In genomic region chr5:120985526-120985925, GRCh38 we compare ENCODE assay signal across 36 cellular contexts.
"Had no signal": no experiment of that assay in that cellular context is flagged by ENCODE, and none has a peak within 500 bp of the region (broad histone marks: within the 10 kb centered on the region; RNA-seq: fewer than 3 reads in every experiment).

No MANE protein-coding gene starts in this region.

- H3K27me3 ChIP-seq: ascending aorta, cardiac muscle cell had no signal

- FAIRE-seq: bronchial epithelial cell, TTC549 had no signal

- H3K36me3 ChIP-seq: ascending aorta, cardiac muscle cell had no signal

- H3K4me3 ChIP-seq: ascending aorta, cardiac muscle cell had no signal

- H3K9me3 Mint-ChIP-seq: activated B cell treated with CpG ODN at 0.5 μM for 24 hours; activated CD4-positive, alpha-beta T cell treated with anti-CD3 and anti-CD28 coated beads, Interleukin-2, amount 10 ng/mL, durations not matched to agents 24 days and 14 days; activated CD8-positive, alpha-beta T cell treated with anti-CD3 and anti-CD28 coated beads for 36 hours; activated naive CD4-positive, alpha-beta T cell treated with anti-CD3 and anti-CD28 coated beads, Interleukin-2, amount 10 ng/mL, durations not matched to agents 7 days and 5 days; activated naive CD4-positive, alpha-beta T cell treated with anti-CD3 and anti-CD28 coated beads, Interleukin-2, amount 50 U/mL, for 24 hours; activated naive CD8-positive, alpha-beta T cell treated with anti-CD3 and anti-CD28 coated beads, Interleukin-2, amount 10 ng/mL, durations not matched to agents 7 days and 5 days; activated T-cell treated with anti-CD3 and anti-CD28 coated beads, Interleukin-2, amount 50 U/mL, for 4 hours; activated T-helper 1 cell treated with anti-CD3 and anti-CD28 coated beads, Interleukin-12 subunit alpha, Interleukin-12 subunit beta, Interleukin-2, Interleukin-4 antibody, amounts not matched to agents 30 ng/mL and 10 ng/mL and 1 ng/mL, durations not matched to agents 14 hours and 24 hours and 36 hours; activated T-helper 17 cell treated with anti-CD3 and anti-CD28 coated beads, Interleukin-2, amount 50 U/mL, for 72 hours; brain; T-helper 1 cell treated with Interleukin-12 subunit alpha and Interleukin-12 subunit beta and Interleukin-4 antibody, amounts not matched to agents 30 μg/mL and 1 μg/mL, for 36 hours; T-helper 2 cell treated with Interferon-gamma antibody and Interleukin-4, amounts not matched to agents 5 μg/mL and 100 μg/mL, for 36 hours had no signal

- H3K4me3 Mint-ChIP-seq: activated B cell treated with CpG ODN at 0.5 μM for 24 hours; activated CD4-positive, alpha-beta memory T cell treated with anti-CD3 and anti-CD28 coated beads for 36 hours; activated CD4-positive, alpha-beta T cell treated with anti-CD3 and anti-CD28 coated beads, Interleukin-2, amount 10 ng/mL, durations not matched to agents 24 days and 14 days; activated CD8-positive, alpha-beta T cell treated with anti-CD3 and anti-CD28 coated beads for 36 hours; activated naive CD4-positive, alpha-beta T cell treated with anti-CD3 and anti-CD28 coated beads, Interleukin-2, amount 10 ng/mL, durations not matched to agents 7 days and 5 days; activated naive CD4-positive, alpha-beta T cell treated with anti-CD3 and anti-CD28 coated beads, Interleukin-2, amount 50 U/mL, for 24 hours; activated naive CD8-positive, alpha-beta T cell; activated naive CD8-positive, alpha-beta T cell treated with anti-CD3 and anti-CD28 coated beads, Interleukin-2, amount 10 ng/mL, durations not matched to agents 7 days and 5 days; activated naive CD8-positive, alpha-beta T cell treated with anti-CD3 and anti-CD28 coated beads, Interleukin-2, amount 50 U/mL, for 24 hours; activated T-cell treated with anti-CD3 and anti-CD28 coated beads, Interleukin-2, amount 50 U/mL, for 4 hours; activated T-cell treated with anti-CD3 and anti-CD28 coated beads, Interleukin-2, amount 50 U/mL, for 72 hours; activated T-helper 1 cell treated with anti-CD3 and anti-CD28 coated beads, Interleukin-12 subunit alpha, Interleukin-12 subunit beta, Interleukin-2, Interleukin-4 antibody, amounts not matched to agents 30 ng/mL and 10 ng/mL and 1 ng/mL, durations not matched to agents 14 hours and 24 hours and 36 hours; activated T-helper 17 cell treated with anti-CD3 and anti-CD28 coated beads, Interleukin-2, amount 50 U/mL, for 72 hours; brain; central memory CD8-positive, alpha-beta T cell; T-helper 1 cell treated with Interleukin-12 subunit alpha and Interleukin-12 subunit beta and Interleukin-4 antibody, amounts not matched to agents 30 μg/mL and 1 μg/mL, for 36 hours; T-helper 2 cell treated with Interferon-gamma antibody and Interleukin-4, amounts not matched to agents 5 μg/mL and 100 μg/mL, for 36 hours had no signal

- H3K4me1 ChIP-seq: ascending aorta had no signal

- H3K36me3 Mint-ChIP-seq: activated CD4-positive, alpha-beta memory T cell treated with anti-CD3 and anti-CD28 coated beads for 36 hours; activated naive CD4-positive, alpha-beta T cell treated with anti-CD3 and anti-CD28 coated beads, Interleukin-2, amount 10 ng/mL, durations not matched to agents 7 days and 5 days; activated naive CD4-positive, alpha-beta T cell treated with anti-CD3 and anti-CD28 coated beads, Interleukin-2, amount 50 U/mL, for 24 hours; activated naive CD8-positive, alpha-beta T cell; activated naive CD8-positive, alpha-beta T cell treated with anti-CD3 and anti-CD28 coated beads, Interleukin-2, amount 10 ng/mL, durations not matched to agents 7 days and 5 days; brain had no signal

- H3K27ac Mint-ChIP-seq: activated B cell treated with CpG ODN at 0.5 μM for 24 hours; activated CD4-positive, alpha-beta memory T cell treated with anti-CD3 and anti-CD28 coated beads for 36 hours; activated CD4-positive, alpha-beta T cell treated with anti-CD3 and anti-CD28 coated beads, Interleukin-2, amount 10 ng/mL, durations not matched to agents 24 days and 14 days; activated CD8-positive, alpha-beta T cell treated with anti-CD3 and anti-CD28 coated beads for 36 hours; activated naive CD4-positive, alpha-beta T cell treated with anti-CD3 and anti-CD28 coated beads, Interleukin-2, amount 10 ng/mL, durations not matched to agents 7 days and 5 days; activated naive CD4-positive, alpha-beta T cell treated with anti-CD3 and anti-CD28 coated beads, Interleukin-2, amount 50 U/mL, for 24 hours; activated naive CD8-positive, alpha-beta T cell; activated naive CD8-positive, alpha-beta T cell treated with anti-CD3 and anti-CD28 coated beads, Interleukin-2, amount 10 ng/mL, durations not matched to agents 7 days and 5 days; activated naive CD8-positive, alpha-beta T cell treated with anti-CD3 and anti-CD28 coated beads, Interleukin-2, amount 50 U/mL, for 24 hours; activated T-cell treated with anti-CD3 and anti-CD28 coated beads, Interleukin-2, amount 50 U/mL, for 72 hours; activated T-helper 1 cell treated with anti-CD3 and anti-CD28 coated beads, Interleukin-12 subunit alpha, Interleukin-12 subunit beta, Interleukin-2, Interleukin-4 antibody, amounts not matched to agents 30 ng/mL and 10 ng/mL and 1 ng/mL, durations not matched to agents 14 hours and 24 hours and 36 hours; activated T-helper 17 cell treated with anti-CD3 and anti-CD28 coated beads, Interleukin-2, amount 50 U/mL, for 72 hours; brain; T-helper 1 cell treated with Interleukin-12 subunit alpha and Interleukin-12 subunit beta and Interleukin-4 antibody, amounts not matched to agents 30 μg/mL and 1 μg/mL, for 36 hours; T-helper 2 cell treated with Interferon-gamma antibody and Interleukin-4, amounts not matched to agents 5 μg/mL and 100 μg/mL, for 36 hours had no signal

- H3K9me3 ChIP-seq: ascending aorta had no signal

- ATAC-seq: activated CD8-positive, alpha-beta T cell treated with anti-CD3 and anti-CD28 coated beads for 36 hours; activated naive CD8-positive, alpha-beta T cell treated with anti-CD3 and anti-CD28 coated beads, Interleukin-2, amount 50 U/mL, for 24 hours; activated T-cell treated with anti-CD3 and anti-CD28 coated beads, Interleukin-2, amount 50 U/mL, for 4 hours; activated T-cell treated with anti-CD3 and anti-CD28 coated beads, Interleukin-2, amount 50 U/mL, for 72 hours; activated T-helper 17 cell treated with anti-CD3 and anti-CD28 coated beads, Interleukin-2, amount 50 U/mL, for 72 hours had no signal

- H3K27me3 Mint-ChIP-seq: activated B cell treated with CpG ODN at 0.5 μM for 24 hours; activated CD4-positive, alpha-beta memory T cell treated with anti-CD3 and anti-CD28 coated beads for 36 hours; activated CD4-positive, alpha-beta T cell treated with anti-CD3 and anti-CD28 coated beads, Interleukin-2, amount 10 ng/mL, durations not matched to agents 24 days and 14 days; activated CD8-positive, alpha-beta T cell treated with anti-CD3 and anti-CD28 coated beads for 36 hours; activated naive CD4-positive, alpha-beta T cell treated with anti-CD3 and anti-CD28 coated beads, Interleukin-2, amount 10 ng/mL, durations not matched to agents 7 days and 5 days; activated naive CD4-positive, alpha-beta T cell treated with anti-CD3 and anti-CD28 coated beads, Interleukin-2, amount 50 U/mL, for 24 hours; activated naive CD8-positive, alpha-beta T cell; activated naive CD8-positive, alpha-beta T cell treated with anti-CD3 and anti-CD28 coated beads, Interleukin-2, amount 10 ng/mL, durations not matched to agents 7 days and 5 days; activated naive CD8-positive, alpha-beta T cell treated with anti-CD3 and anti-CD28 coated beads, Interleukin-2, amount 50 U/mL, for 24 hours; activated T-helper 17 cell treated with anti-CD3 and anti-CD28 coated beads, Interleukin-2, amount 50 U/mL, for 72 hours; brain; central memory CD8-positive, alpha-beta T cell had no signal

- H3K4me1 Mint-ChIP-seq: activated B cell treated with CpG ODN at 0.5 μM for 24 hours; activated CD4-positive, alpha-beta T cell treated with anti-CD3 and anti-CD28 coated beads, Interleukin-2, amount 10 ng/mL, durations not matched to agents 24 days and 14 days; activated naive CD4-positive, alpha-beta T cell treated with anti-CD3 and anti-CD28 coated beads, Interleukin-2, amount 10 ng/mL, durations not matched to agents 7 days and 5 days; activated naive CD4-positive, alpha-beta T cell treated with anti-CD3 and anti-CD28 coated beads, Interleukin-2, amount 50 U/mL, for 24 hours; activated naive CD8-positive, alpha-beta T cell treated with anti-CD3 and anti-CD28 coated beads, Interleukin-2, amount 10 ng/mL, durations not matched to agents 7 days and 5 days; activated naive CD8-positive, alpha-beta T cell treated with anti-CD3 and anti-CD28 coated beads, Interleukin-2, amount 50 U/mL, for 24 hours; activated T-helper 17 cell treated with anti-CD3 and anti-CD28 coated beads, Interleukin-2, amount 50 U/mL, for 72 hours; central memory CD8-positive, alpha-beta T cell had no signal

- H3K27ac ChIP-seq: ascending aorta, cardiac muscle cell, VCaP had no signal

- DNase-seq: activated B cell treated with CpG ODN at 0.5 μM for 24 hours; activated CD4-positive, alpha-beta memory T cell treated with anti-CD3 and anti-CD28 coated beads for 36 hours; activated CD4-positive, alpha-beta T cell treated with anti-CD3 and anti-CD28 coated beads for 4 hours; activated CD4-positive, alpha-beta T cell treated with anti-CD3 and anti-CD28 coated beads, Interleukin-2, amount 10 ng/mL, durations not matched to agents 24 days and 14 days; activated CD4-positive, alpha-beta T cell treated with anti-CD3 and anti-CD28 coated beads, Interleukin-2, amount 50 U/mL, for 4 hours; activated CD4-positive, CD25-positive, alpha-beta regulatory T cell treated with anti-CD3 and anti-CD28 coated beads, Interleukin-2, amount 50 U/mL, for 72 hours; activated CD8-positive, alpha-beta memory T cell treated with anti-CD3 and anti-CD28 coated beads, Interleukin-2, amount 50 U/mL, for 4 hours; activated CD8-positive, alpha-beta T cell treated with anti-CD3 and anti-CD28 coated beads for 36 hours; activated effector memory CD4-positive, alpha-beta T cell treated with anti-CD3 and anti-CD28 coated beads, Interleukin-2, amount 50 U/mL, for 16 hours; activated naive CD4-positive, alpha-beta T cell treated with anti-CD3 and anti-CD28 coated beads, Interleukin-2, amount 10 ng/mL, durations not matched to agents 7 days and 5 days; activated naive CD4-positive, alpha-beta T cell treated with Interleukin-2 at 50 U/mL for 16 hours; activated naive CD8-positive, alpha-beta T cell treated with anti-CD3 and anti-CD28 coated beads, Interleukin-2, amount 10 ng/mL, durations not matched to agents 7 days and 5 days; activated naive CD8-positive, alpha-beta T cell treated with anti-CD3 and anti-CD28 coated beads, Interleukin-2, amount 50 U/mL, for 24 hours; activated T-cell treated with anti-CD3 and anti-CD28 coated beads for 4 hours; activated T-cell treated with anti-CD3 and anti-CD28 coated beads, Interleukin-2, amount 50 U/mL, for 1 hour; activated T-cell treated with anti-CD3 and anti-CD28 coated beads, Interleukin-2, amount 50 U/mL, for 4 hours; activated T-cell treated with anti-CD3 and anti-CD28 coated beads, Interleukin-2, amount 50 U/mL, for 72 hours; amygdala; anterior cingulate cortex; cerebellar nuclear complex; T-helper 1 cell; T-helper 2 cell; T-helper 9 cell had no signal
